20 cellular contexts compared by ENCODE assay signal in the genomic region with DNA sequence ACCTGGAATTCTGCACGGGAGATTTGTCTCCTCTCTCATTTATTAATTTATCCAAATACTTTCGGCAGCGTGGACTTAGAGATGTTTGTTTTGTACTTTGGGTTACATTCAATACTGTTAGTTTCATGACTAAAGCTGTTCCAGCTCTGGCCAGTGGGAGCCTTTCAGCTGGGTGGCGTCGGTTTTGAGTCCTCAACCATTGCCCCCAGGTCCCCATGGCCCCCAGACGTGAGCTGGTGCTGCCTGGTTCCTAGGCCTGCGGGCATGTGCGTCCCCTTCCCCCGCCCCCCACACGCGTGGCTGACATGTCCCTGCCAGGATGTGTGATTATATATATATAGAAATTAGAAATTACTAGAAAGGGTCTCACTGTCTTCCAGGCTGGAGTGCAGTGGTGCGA. TPM values are rescaled to one million over a fixed set of nuclear protein-coding genes. Genes with fewer than 3 reads are reported as not detected.
DNase-seq lines count a peak whose midpoint lies in the region; ATAC-seq and TF ChIP-seq lines count a peak whose summit lies in the region.
"Had no signal": no experiment of that assay in that cellular context is flagged by ENCODE, and none has a peak within 500 bp of the region (broad histone marks: within the 10 kb centered on the region; RNA-seq: fewer than 3 reads in every experiment).

No MANE protein-coding gene starts in this region.

- no peaks in the 10 kb centered on the region for H4K20me1 ChIP-seq in BLaER1

- no peak overlapping the region for H3K4me3 Mint-ChIP-seq in mesothelial cell of epicardium
- H3K4me3 Mint-ChIP-seq: B cell; CD14-positive monocyte; CD8-positive, alpha-beta memory T cell had no signal

- DNase-seq in mesothelial cell of epicardium (ENCODE audit: low spot score in 2 of 2, unreplicated experiment in 2 of 2) = no peak
- no peak for DNase-seq in stimulated activated CD4-positive, alpha-beta T cell treated with anti-CD3 and anti-CD28 coated beads, Interleukin-15, amount 100 ng/mL, for 24 hours
- DNase-seq in SHP77 (lab: John Stamatoyannopoulos, UW) = no peak
- DNase-seq: CD8-positive, alpha-beta memory T cell; DMS53; MM.1S; NCI-H2029; NCI-H446 treated with DMSO at 0.1 percent for 48 hours; PC-3 had no signal

- peak overlapping the region; percentile 16 for H3K27ac Mint-ChIP-seq in mesothelial cell of epicardium
- H3K27ac Mint-ChIP-seq: B cell; CD8-positive, alpha-beta memory T cell had no signal

- H3K36me3 Mint-ChIP-seq in mesothelial cell of epicardium = no peaks in the 10 kb centered on the region
- H3K36me3 Mint-ChIP-seq: CD14-positive monocyte; CD8-positive, alpha-beta memory T cell; IgD-negative memory B cell had no signal

- H3K4me1 Mint-ChIP-seq in mesothelial cell of epicardium = peaks cover 8% of the 10 kb centered on the region
- H3K4me1 Mint-ChIP-seq: B cell; CD14-positive monocyte; CD8-positive, alpha-beta memory T cell; IgD-negative memory B cell had no signal

- H3K9me3 Mint-ChIP-seq in mesothelial cell of epicardium = no peaks in the 10 kb centered on the region
- H3K9me3 Mint-ChIP-seq: CD8-positive, alpha-beta memory T cell; IgD-negative memory B cell had no signal

- no peaks in the 10 kb centered on the region for H3K27me3 ChIP-seq in BLaER1

- TF ChIP-seq CTCF in 22Rv1 (IDR thresholded peaks at IDR 0.05) = peak; percentile 11; the same call in 1 of the 2 replicates
- no peak for TF ChIP-seq CTCF in VCaP (conservative IDR thresholded peaks at IDR 0.05)
- TF ChIP-seq CTCF in mesothelial cell of epicardium (IDR thresholded peaks at IDR 0.05; ENCODE audit: unreplicated experiment) = no peak

- ATAC-seq in HG03378 (IDR thresholded peaks at IDR 0.05; ENCODE audit: unreplicated experiment) = no peak
- ATAC-seq: HCT116, PC-3, Right ventricle myocardium inferior had no signal

- no peaks in the 10 kb centered on the region for H3K9me3 ChIP-seq in BLaER1
- H3K9me3 ChIP-seq: SJSA1 had no signal

- no peaks in the 10 kb centered on the region for H3K27me3 Mint-ChIP-seq in mesothelial cell of epicardium (ENCODE audit: low read depth)
- H3K27me3 Mint-ChIP-seq: B cell had no signal

- H3K4me1 ChIP-seq in BLaER1 = peaks cover 48% of the 10 kb centered on the region
- H3K4me1 ChIP-seq: SJSA1 had no signal

- H3K36me3 ChIP-seq in BLaER1 = no peaks in the 10 kb centered on the region
- H3K36me3 ChIP-seq: SJSA1 had no signal

- no peak overlapping the region for H3K9ac ChIP-seq in BLaER1
- H3K9ac ChIP-seq: KMS-11 had no signal

- peak overlapping the region; percentile 31 for H3K4me2 ChIP-seq in BLaER1
- H3K4me2 ChIP-seq: KMS-11 had no signal

- H3K4me3 ChIP-seq in BLaER1 = no peak overlapping the region
- H3K4me3 ChIP-seq: SJSA1 had no signal

- H3K27ac ChIP-seq in 22Rv1 (no peak overlapping the region), BLaER1 (no peak overlapping the region), VCaP (peak overlapping the region; percentile 38; the same call in 1 of the 2 replicates)
- H3K27ac ChIP-seq: KMS-11, SJSA1 had no signal

RNA-seq across cellular contexts. Expression of gene KIF26A, which starts 48.2 kb away (rescaled TPM):
- 18.4 to 20.0 TPM (median 19.4 TPM) in 3 replicates for total RNA-seq in mesothelial cell of epicardium
- total RNA-seq: B cell had no signal
